Comparison of ENCODE assay signal across 18 cellular contexts in genomic region chr1:155696524-155696923, GRCh38. TPM values are rescaled to one million over a fixed set of nuclear protein-coding genes. Genes with fewer than 3 reads are reported as not detected.
DNase-seq lines count a peak whose midpoint lies in the region; ATAC-seq and TF ChIP-seq lines count a peak whose summit lies in the region.
"Had no signal": no experiment of that assay in that cellular context is flagged by ENCODE, and none has a peak within 500 bp of the region (broad histone marks: within the 10 kb centered on the region; RNA-seq: fewer than 3 reads in every experiment).

No MANE protein-coding gene starts in this region.

- peaks cover 2 to 19% of the 10 kb centered on the region in 2 donors for H3K36me3 Mint-ChIP-seq in activated T-cell treated with anti-CD3 and anti-CD28 coated beads, Interleukin-2, amount 50 U/mL, for 72 hours (ENCODE audit: insufficient read depth in 2 of 2)
- H3K36me3 Mint-ChIP-seq in CD4-positive, alpha-beta T cell (ENCODE audit: low read depth), result peaks cover 6% of the 10 kb centered on the region
- H3K36me3 Mint-ChIP-seq in activated T-helper 17 cell treated with anti-CD3 and anti-CD28 coated beads, Interleukin-2, amount 50 U/mL, for 72 hours (ENCODE audit: low read depth), result peaks cover 61% of the 10 kb centered on the region
- H3K36me3 Mint-ChIP-seq in neural crest cell (ENCODE audit: low read depth), result peaks cover 47% of the 10 kb centered on the region

- TF ChIP-seq CTCF in CD4-positive, alpha-beta T cell (IDR thresholded peaks at IDR 0.05), result no peak
- TF ChIP-seq CTCF in neural crest cell (conservative IDR thresholded peaks at IDR 0.05), result no peak

- no peak for ATAC-seq in activated T-cell treated with anti-CD3 and anti-CD28 coated beads, Interleukin-2, amount 50 U/mL, for 72 hours (replicated peaks in 1 of 2)
- no peak for ATAC-seq in CD4-positive, alpha-beta T cell (ENCODE audit: poor library complexity)
- no peak for ATAC-seq in activated T-helper 17 cell treated with anti-CD3 and anti-CD28 coated beads, Interleukin-2, amount 50 U/mL, for 72 hours (replicated peaks)
- no peak for ATAC-seq in Right ventricle myocardium inferior
- ATAC-seq: HCT116 had no signal

- peaks cover 53% of the 10 kb centered on the region for H3K4me1 Mint-ChIP-seq in activated T-cell treated with anti-CD3 and anti-CD28 coated beads, Interleukin-2, amount 50 U/mL, for 72 hours (ENCODE audit: low read depth)
- H3K4me1 Mint-ChIP-seq in CD4-positive, alpha-beta T cell (ENCODE audit: low read depth), result peaks cover 49% of the 10 kb centered on the region
- peaks cover 25% of the 10 kb centered on the region for H3K4me1 Mint-ChIP-seq in activated T-helper 17 cell treated with anti-CD3 and anti-CD28 coated beads, Interleukin-2, amount 50 U/mL, for 72 hours
- H3K4me1 Mint-ChIP-seq in neural crest cell, result peaks cover 41% of the 10 kb centered on the region

- no peak overlapping the region for H3K27ac ChIP-seq in CD4-positive, alpha-beta T cell (ENCODE audit: low read depth, low read length)
- H3K27ac ChIP-seq: BLaER1 treated with 17β-estradiol and CSF1 and Interleukin-3, amounts not matched to agents 10 nM and 100 nM; GM23248; HL-60 had no signal

- no peaks in the 10 kb centered on the region for H3K27me3 Mint-ChIP-seq in activated T-cell treated with anti-CD3 and anti-CD28 coated beads, Interleukin-2, amount 50 U/mL, for 72 hours (ENCODE audit: low read depth)
- H3K27me3 Mint-ChIP-seq in CD4-positive, alpha-beta T cell, result no peaks in the 10 kb centered on the region
- no peaks in the 10 kb centered on the region for H3K27me3 Mint-ChIP-seq in activated T-helper 17 cell treated with anti-CD3 and anti-CD28 coated beads, Interleukin-2, amount 50 U/mL, for 72 hours
- no peaks in the 10 kb centered on the region for H3K27me3 Mint-ChIP-seq in neural crest cell (ENCODE audit: low read depth)
- H3K27me3 Mint-ChIP-seq: B cell had no signal

- H3K27ac Mint-ChIP-seq in activated T-cell treated with anti-CD3 and anti-CD28 coated beads, Interleukin-2, amount 50 U/mL, for 72 hours, result peak overlapping the region; percentile 57
- H3K27ac Mint-ChIP-seq in CD4-positive, alpha-beta T cell, result no peak overlapping the region
- no peak overlapping the region for H3K27ac Mint-ChIP-seq in activated T-helper 17 cell treated with anti-CD3 and anti-CD28 coated beads, Interleukin-2, amount 50 U/mL, for 72 hours
- H3K27ac Mint-ChIP-seq in neural crest cell (ENCODE audit: unreplicated experiment), result no peak overlapping the region
- H3K27ac Mint-ChIP-seq: B cell, HFFc6 had no signal

- H3K4me3 Mint-ChIP-seq in activated T-cell treated with anti-CD3 and anti-CD28 coated beads, Interleukin-2, amount 50 U/mL, for 72 hours, result peak overlapping the region in 1 of 2 donors; percentile 55
- H3K4me3 Mint-ChIP-seq in CD4-positive, alpha-beta T cell, result peak overlapping the region; percentile 59
- H3K4me3 Mint-ChIP-seq in activated T-helper 17 cell treated with anti-CD3 and anti-CD28 coated beads, Interleukin-2, amount 50 U/mL, for 72 hours, result peak overlapping the region; percentile 83
- peak overlapping the region; percentile 13 for H3K4me3 Mint-ChIP-seq in neural crest cell
- H3K4me3 Mint-ChIP-seq: B cell, HFFc6 had no signal

- CTCF ChIA-PET in CD4-positive, alpha-beta T cell (lab: Charles Lee), result no interaction called here

- H3K9me3 Mint-ChIP-seq in activated T-cell treated with anti-CD3 and anti-CD28 coated beads, Interleukin-2, amount 50 U/mL, for 72 hours, result no peaks in the 10 kb centered on the region
- no peaks in the 10 kb centered on the region for H3K9me3 Mint-ChIP-seq in CD4-positive, alpha-beta T cell
- no peaks in the 10 kb centered on the region for H3K9me3 Mint-ChIP-seq in activated T-helper 17 cell treated with anti-CD3 and anti-CD28 coated beads, Interleukin-2, amount 50 U/mL, for 72 hours
- peaks cover 10% of the 10 kb centered on the region for H3K9me3 Mint-ChIP-seq in neural crest cell

- DNase-seq in activated T-cell treated with anti-CD3 and anti-CD28 coated beads, Interleukin-2, amount 50 U/mL, for 72 hours, result no peak
- no peak for DNase-seq in activated T-cell treated with anti-CD3 and anti-CD28 coated beads, Interleukin-2, amount 50 U/mL, for 48 hours
- no peak for DNase-seq in CD4-positive, alpha-beta T cell
- no peak for DNase-seq in neural crest cell (ENCODE audit: low read depth, low spot score)
- DNase-seq in NK-92 treated with Interleukin-12 subunit alpha and Interleukin-12 subunit beta, amount 100 ng/mL, for 24 hours (lab: John Stamatoyannopoulos, UW), result no peak
- no peak for DNase-seq in Right ventricle myocardium inferior (ENCODE audit: missing footprints)
- DNase-seq: Caco-2, DMS153, DMS79, GDM1, GM23248, H7, HFFc6 had no signal

- intact Hi-C loops in CD4-positive, alpha-beta T cell (cut with DNase I, micrococcal nuclease), result no loop called here
- intact Hi-C loops in Right ventricle myocardium inferior (cut with DNase I), result no loop called here

- H3K27me3 ChIP-seq in CD4-positive, alpha-beta T cell (ENCODE audit: control insufficient read depth, insufficient read depth, low read length), result no peaks in the 10 kb centered on the region
- H3K27me3 ChIP-seq: BLaER1 treated with 17β-estradiol and CSF1 and Interleukin-3, amounts not matched to agents 10 nM and 100 nM had no signal

- POLR2A ChIA-PET in CD4-positive, alpha-beta T cell (lab: Charles Lee), result interaction anchor here (1.5 kb wide), 1 partner anchor 49 kb away, joined by 3 read pairs; no protein-coding TSS in a partner anchor

- H3K9me3 ChIP-seq in CD4-positive, alpha-beta T cell (ENCODE audit: control insufficient read depth, low read length), result no peaks in the 10 kb centered on the region

RNA-seq across cellular contexts. Expression of gene DAP3, which starts 7.6 kb away (rescaled TPM):
- 100 to 1,000 TPM; 123 to 135 TPM for total RNA-seq in activated T-cell treated with anti-CD3 and anti-CD28 coated beads, Interleukin-2, amount 50 U/mL, for 72 hours
- 100 to 1,000 TPM; 105 to 106 TPM for total RNA-seq in CD4-positive, alpha-beta T cell
- 100 to 1,000 TPM; 106 to 165 TPM for total RNA-seq in activated T-helper 17 cell treated with anti-CD3 and anti-CD28 coated beads, Interleukin-2, amount 50 U/mL, for 72 hours
- 113 and 114 TPM in 2 replicates for total RNA-seq in neural crest cell
- 105 TPM for total RNA-seq in Right ventricle myocardium inferior

RNA-seq across cellular contexts. Expression of gene YY1AP1, which starts 8.0 kb away (rescaled TPM):
- total RNA-seq in activated T-cell treated with anti-CD3 and anti-CD28 coated beads, Interleukin-2, amount 50 U/mL, for 72 hours, result 10 to 100 TPM; 94.5 to 98.9 TPM
- 10 to 100 TPM; 71.1 to 81.2 TPM for total RNA-seq in CD4-positive, alpha-beta T cell
- 10 to 100 TPM; 69.5 to 75.7 TPM for total RNA-seq in activated T-helper 17 cell treated with anti-CD3 and anti-CD28 coated beads, Interleukin-2, amount 50 U/mL, for 72 hours
- total RNA-seq in neural crest cell (53.9 and 54.5 TPM in 2 replicates), Right ventricle myocardium inferior (62.6 TPM)
